ENCODE assay signal across 18 cellular contexts in the genomic region with DNA sequence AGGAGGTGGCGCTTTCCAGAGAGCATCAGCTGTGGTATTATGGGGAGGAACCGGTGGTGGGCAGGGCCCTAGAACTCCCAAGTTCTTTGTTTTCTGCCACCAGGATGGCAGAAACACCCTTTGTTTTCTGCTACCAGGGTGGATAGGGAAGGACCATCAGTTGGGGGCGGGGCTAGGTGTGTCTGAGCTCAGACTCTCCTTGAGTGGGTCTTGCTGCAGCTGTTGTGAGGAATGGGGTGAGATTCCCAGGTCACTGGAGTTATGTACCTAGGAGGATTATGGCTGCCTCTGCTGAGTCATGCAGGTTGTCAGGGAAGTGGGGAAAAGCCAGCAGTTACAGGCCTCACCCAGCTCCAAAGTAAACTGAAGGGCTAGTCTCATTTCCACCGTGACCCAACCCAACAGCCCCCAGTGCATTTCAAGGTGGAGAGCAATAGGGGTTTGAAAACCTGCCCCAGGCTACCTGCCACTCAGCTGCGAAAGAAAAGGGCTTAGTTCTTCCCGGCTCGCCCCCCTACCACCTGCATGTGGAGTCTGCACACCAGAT.
"Had no signal": no experiment of that assay in that cellular context is flagged by ENCODE, and none has a peak within 500 bp of the region (broad histone marks: within the 10 kb centered on the region; RNA-seq: fewer than 3 reads in every experiment).

No MANE protein-coding gene starts in this region.

- H3K9me3 ChIP-seq: upper lobe of right lung had no signal

- H3K36me3 ChIP-seq: cardiac muscle cell, upper lobe of right lung had no signal

- H3K4me3 ChIP-seq: cardiac muscle cell, upper lobe of right lung had no signal

- DNase-seq: activated CD4-positive, alpha-beta T cell treated with anti-CD3 and anti-CD28 coated beads for 36 hours; activated CD4-positive, alpha-beta T cell treated with anti-CD3 and anti-CD28 coated beads, Interleukin-2, amount 50 U/mL, for 48 hours; activated CD8-positive, alpha-beta memory T cell treated with anti-CD3 and anti-CD28 coated beads, Interleukin-2, amount 50 U/mL, for 48 hours; activated naive CD4-positive, alpha-beta T cell; activated T-cell treated with anti-CD3 and anti-CD28 coated beads, Interleukin-2, amount 50 U/mL, for 4 hours; erythroblast; hypothalamus; nephron progenitor cell; nucleus accumbens; right cardiac atrium; stimulated activated CD4-positive, alpha-beta T cell treated with anti-CD3 and anti-CD28 coated beads, Interleukin-12 subunit alpha, Interleukin-12 subunit beta, amount 100 ng/mL, for 4 hours; stimulated activated CD4-positive, alpha-beta T cell treated with anti-CD3 and anti-CD28 coated beads, Interleukin-4, amount 100 ng/mL, for 4 hours; stimulated activated naive CD8-positive, alpha-beta T cell treated with anti-CD3 and anti-CD28 coated beads, Interleukin-15, Interleukin-2, amounts not matched to agents 100 U/mL and 50 U/mL, for 24 hours; T1000; upper lobe of right lung had no signal

- H2AFZ ChIP-seq: parathyroid adenoma had no signal

- H3K9ac ChIP-seq: parathyroid adenoma had no signal

- H3K27me3 ChIP-seq: cardiac muscle cell, upper lobe of right lung had no signal

- ATAC-seq: activated CD4-positive, alpha-beta T cell treated with anti-CD3 and anti-CD28 coated beads for 36 hours; activated T-cell treated with anti-CD3 and anti-CD28 coated beads, Interleukin-2, amount 50 U/mL, for 4 hours; right cardiac atrium; stimulated activated naive CD8-positive, alpha-beta T cell treated with anti-CD3 and anti-CD28 coated beads, Interleukin-15, Interleukin-2, amounts not matched to agents 100 U/mL and 50 U/mL, for 24 hours; upper lobe of right lung; WTC11 had no signal

- H3K79me2 ChIP-seq: parathyroid adenoma had no signal

- H3K27ac ChIP-seq: cardiac muscle cell, parathyroid adenoma, upper lobe of right lung had no signal

- H3K4me1 ChIP-seq: parathyroid adenoma, upper lobe of right lung had no signal
